In the genomic region with DNA sequence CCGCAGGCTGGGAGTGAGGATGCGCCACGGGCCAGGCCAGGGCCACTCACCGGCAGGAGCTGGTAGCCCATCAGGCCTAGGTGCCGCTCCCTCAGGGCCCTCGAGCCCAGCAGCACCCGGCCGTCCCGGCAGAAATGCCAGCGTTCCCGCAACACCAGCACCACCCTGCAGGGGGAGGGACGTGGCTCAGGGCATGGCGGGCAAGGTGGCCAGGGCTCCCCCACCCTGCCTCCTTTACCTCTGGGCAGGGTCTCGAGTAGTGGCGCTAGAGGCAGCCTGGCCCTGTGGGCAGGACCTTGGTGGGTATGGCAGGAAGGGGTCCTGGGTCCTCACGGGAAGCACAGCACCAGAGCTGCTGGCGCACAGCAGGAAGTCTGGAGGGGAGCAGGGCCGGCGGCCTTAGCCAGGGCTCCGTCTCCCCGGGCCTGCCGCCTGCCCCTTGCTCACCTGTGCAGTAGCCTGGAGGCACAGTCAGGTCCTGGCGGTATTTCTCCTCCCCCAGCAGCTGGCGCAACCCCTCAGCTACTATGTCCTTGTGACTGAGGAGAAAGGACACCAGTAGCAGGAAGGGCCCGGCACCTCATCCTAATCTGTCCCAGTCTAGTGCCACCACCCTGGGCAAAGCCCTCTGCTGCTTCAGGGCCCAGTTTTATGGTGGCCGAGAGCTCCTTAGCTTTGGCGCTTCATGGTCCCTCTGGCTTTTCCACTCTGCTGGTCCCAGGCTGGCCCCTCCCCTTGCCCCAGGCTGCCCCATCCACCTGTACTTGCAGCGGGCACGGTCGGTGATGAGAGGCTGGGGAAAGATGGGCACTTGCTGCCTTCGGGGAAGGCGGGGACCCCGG, we compare ENCODE assay signal across 1 cellular context.
A peak's percentile ranks its signal among the peaks of the same experiment; 100 is the strongest.
TF ChIP-seq lines count a peak whose summit lies in the region.

No MANE protein-coding gene starts in this region.

TF ChIP-seq in GM12878, 131 proteins besides CTCF, POLR2A, EP300 and RAD21:
- no peak for TF ChIP-seq IRF4 (IDR thresholded peaks at IDR 0.05; ENCODE audit: low read depth, low read length)
- no peak for TF ChIP-seq SIN3A (IDR thresholded peaks at IDR 0.05; ENCODE audit: low read depth, low read length)
- 0 out of 2 replicates have a peak, but pooled peaks have one; percentile 20 for TF ChIP-seq POLR2AphosphoS2 (IDR thresholded peaks at IDR 0.05; ENCODE audit: low read depth, low read length)
- no peak for TF ChIP-seq ZNF274 (IDR thresholded peaks at IDR 0.05; ENCODE audit: insufficient read depth, insufficient read length)
- TF ChIP-seq IKZF1 (conservative IDR thresholded peaks at IDR 0.05) = no peak
- peak; percentile 38; the same call in 1 of the 2 replicates for TF ChIP-seq POLR2AphosphoS5 (IDR thresholded peaks at IDR 0.05; ENCODE audit: low read length)
- no peak for TF ChIP-seq MTA3 (IDR thresholded peaks at IDR 0.05; ENCODE audit: borderline replicate concordance, low read length)
- no peak for TF ChIP-seq LARP7 (IDR thresholded peaks at IDR 0.05)
- TF ChIP-seq GABPA (IDR thresholded peaks at IDR 0.05; ENCODE audit: low read depth) = no peak
- TF ChIP-seq MYC (IDR thresholded peaks at IDR 0.05; ENCODE audit: insufficient read depth, insufficient read length, insufficient replicate concordance, low read length, severe bottlenecking) = no peak
- no peak for TF ChIP-seq SMAD1 (IDR thresholded peaks at IDR 0.05; ENCODE audit: low read depth, partially characterized antibody)
- TF ChIP-seq, protein P1, sequence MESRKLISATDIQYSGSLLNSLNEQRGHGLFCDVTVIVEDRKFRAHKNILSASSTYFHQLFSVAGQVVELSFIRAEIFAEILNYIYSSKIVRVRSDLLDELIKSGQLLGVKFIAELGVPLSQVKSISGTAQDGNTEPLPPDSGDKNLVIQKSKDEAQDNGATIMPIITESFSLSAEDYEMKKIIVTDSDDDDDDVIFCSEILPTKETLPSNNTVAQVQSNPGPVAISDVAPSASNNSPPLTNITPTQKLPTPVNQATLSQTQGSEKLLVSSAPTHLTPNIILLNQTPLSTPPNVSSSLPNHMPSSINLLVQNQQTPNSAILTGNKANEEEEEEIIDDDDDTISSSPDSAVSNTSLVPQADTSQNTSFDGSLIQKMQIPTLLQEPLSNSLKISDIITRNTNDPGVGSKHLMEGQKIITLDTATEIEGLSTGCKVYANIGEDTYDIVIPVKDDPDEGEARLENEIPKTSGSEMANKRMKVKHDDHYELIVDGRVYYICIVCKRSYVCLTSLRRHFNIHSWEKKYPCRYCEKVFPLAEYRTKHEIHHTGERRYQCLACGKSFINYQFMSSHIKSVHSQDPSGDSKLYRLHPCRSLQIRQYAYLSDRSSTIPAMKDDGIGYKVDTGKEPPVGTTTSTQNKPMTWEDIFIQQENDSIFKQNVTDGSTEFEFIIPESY (IDR thresholded peaks at IDR 0.05) = 0 out of 2 replicates have a peak, but pooled peaks have one; percentile 28
- no peak for TF ChIP-seq PML (IDR thresholded peaks at IDR 0.05; ENCODE audit: low read length)
- TF ChIP-seq YY1 (IDR thresholded peaks at IDR 0.05; ENCODE audit: low read depth, low read length) = no peak
